15 cellular contexts compared by ENCODE assay signal in the genomic region with DNA sequence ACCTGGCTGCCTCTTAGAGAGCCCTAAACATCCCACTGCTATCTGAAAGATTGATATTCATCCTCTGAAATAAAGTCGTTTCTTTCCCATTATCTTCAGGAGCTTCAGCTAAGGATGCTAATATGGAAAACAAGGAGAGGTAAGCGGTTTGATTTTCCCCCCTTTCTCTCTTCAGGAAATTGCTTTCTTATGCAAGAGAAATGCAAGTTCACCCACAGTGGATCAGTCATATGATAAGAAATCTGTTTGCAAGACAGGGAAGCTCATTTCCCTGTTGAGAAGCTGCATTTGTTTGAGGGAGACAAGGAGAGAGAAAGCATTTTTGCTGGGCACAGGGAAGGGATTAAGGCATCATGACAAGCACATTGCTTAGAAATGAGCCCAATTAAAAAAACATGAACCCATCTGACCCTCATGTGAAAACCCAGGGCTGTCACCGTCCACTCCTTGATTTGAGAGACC. TPM values are rescaled to one million over a fixed set of nuclear protein-coding genes. Genes with fewer than 3 reads are reported as not detected.
DNase-seq lines count a peak whose midpoint lies in the region; ATAC-seq, FAIRE-seq and TF ChIP-seq lines count a peak whose summit lies in the region.
"Had no signal": no experiment of that assay in that cellular context is flagged by ENCODE, and none has a peak within 500 bp of the region (broad histone marks: within the 10 kb centered on the region; RNA-seq: fewer than 3 reads in every experiment).

No MANE protein-coding gene starts in this region.

- peaks cover 7% of the 10 kb centered on the region; the same call in 1 of the 2 replicates for H3K36me3 ChIP-seq in OCI-LY7 (ENCODE audit: insufficient read depth, low read length)
- no peaks in the 10 kb centered on the region for H3K36me3 ChIP-seq in prostate gland
- H3K36me3 ChIP-seq: BE2C, brain microvascular endothelial cell had no signal

- no TSS peak for BruUV-seq in OCI-LY7 (replicated peaks; lab: Mats Ljungman, UMichigan)

- H3K4me1 ChIP-seq in OCI-LY7 (ENCODE audit: insufficient read depth, low read length, poor library complexity, severe bottlenecking) = peaks cover 31% of the 10 kb centered on the region
- H3K4me1 ChIP-seq in prostate gland (replicated peaks) = no peaks in the 10 kb centered on the region

- POLR2A ChIA-PET in OCI-LY7 (lab: Charles Lee) = interaction anchor here (0.5 to 1.0 kb wide), 6 partner anchors 15 to 85 kb away, joined by 3 to 5 read pairs (median 4); no protein-coding TSS in a partner anchor

- 32% methylated on average over 3 of the region's 3 CpGs for WGBS in prostate gland

- H4K20me1 ChIP-seq in OCI-LY7 (ENCODE audit: insufficient read depth, low read length) = no peaks in the 10 kb centered on the region

- no peak for FAIRE-seq in GM12892 (lab: Jason Lieb, UNC)

- H3K9me3 ChIP-seq in OCI-LY7 (ENCODE audit: low read length) (peaks cover 17% of the 10 kb centered on the region), prostate gland (no peaks in the 10 kb centered on the region)
- H3K9me3 ChIP-seq: BE2C had no signal

- CTCF ChIA-PET in OCI-LY7 (lab: Charles Lee; ENCODE audit: unreplicated experiment) = no interaction called here

- H3K4me3 ChIP-seq in OCI-LY7 (ENCODE audit: low read depth, low read length, poor library complexity, severe bottlenecking) (no peak overlapping the region), fibroblast of mammary gland (ENCODE audit: control insufficient read depth, low read depth, low read length) (no peak overlapping the region), prostate gland (no peak overlapping the region)

- ATAC-seq in GM19351 (IDR thresholded peaks at IDR 0.05; ENCODE audit: unreplicated experiment) = no peak
- ATAC-seq: T-helper 17 cell had no signal

- H3K79me2 ChIP-seq in OCI-LY7 (ENCODE audit: insufficient read depth, low read depth, low read length) = no peaks in the 10 kb centered on the region

- H3K9me2 ChIP-seq in OCI-LY7 (ENCODE audit: insufficient read depth, low read length) = no peaks in the 10 kb centered on the region

- no peak overlapping the region for H3K4me2 ChIP-seq in OCI-LY7 (ENCODE audit: low read length)

- no peak for TF ChIP-seq POLR2A in prostate gland (IDR thresholded peaks at IDR 0.05)
- TF ChIP-seq POLR2A in GM12892 (IDR thresholded peaks at IDR 0.05; ENCODE audit: low read depth, low read length) = no peak

- no peak for TF ChIP-seq CTCF in OCI-LY7 (conservative IDR thresholded peaks at IDR 0.05; ENCODE audit: low read length)
- no peak for TF ChIP-seq CTCF in fibroblast of mammary gland (conservative IDR thresholded peaks at IDR 0.05; ENCODE audit: control insufficient read depth, insufficient read depth, low read depth, low read length)
- TF ChIP-seq CTCF in prostate gland (IDR thresholded peaks at IDR 0.05) = no peak

- H3K27ac ChIP-seq in OCI-LY7 (ENCODE audit: low read depth, low read length, poor library complexity, severe bottlenecking) = no peak overlapping the region
- H3K27ac ChIP-seq in prostate gland = peak overlapping the region; percentile 41 to 52
- H3K27ac ChIP-seq: brain microvascular endothelial cell had no signal

- intact Hi-C loops in OCI-LY7 (cut with micrococcal nuclease; ENCODE audit: unreplicated experiment) (no loop called here), prostate gland (cut with DNase I) (loop anchor here (5.0 kb wide), 1 partner anchor 217 kb away; the partner anchor contains the start of gene CPEB4)

- H3K27me3 ChIP-seq in prostate gland (replicated peaks; ENCODE audit: insufficient read depth) = no peaks in the 10 kb centered on the region
- H3K27me3 ChIP-seq: BE2C, brain microvascular endothelial cell had no signal

- DNase-seq in AG08395 (ENCODE audit: low spot score) (peak; percentile 37), OCI-LY7 (ENCODE audit: low spot score) (no peak), fibroblast of mammary gland (ENCODE audit: low read depth) (peak; percentile 30), prostate gland (ENCODE audit: low spot score) (no peak), NCI-H1105 treated with DMSO at 0.1 percent for 48 hours (lab: John Stamatoyannopoulos, UW) (no peak), GM12892 (ENCODE audit: insufficient read length) (no peak), OCI-M2 (lab: John Stamatoyannopoulos, UW; ENCODE audit: unreplicated experiment) (no peak)
- DNase-seq: activated T-cell treated with anti-CD3 and anti-CD28 coated beads for 4 hours; brain microvascular endothelial cell; NCI-H1048; NCI-H82; stimulated activated CD4-positive, alpha-beta T cell treated with anti-CD3 and anti-CD28 coated beads, Interleukin-2, amount 100 ng/mL, for 24 hours; T-helper 17 cell had no signal

- peak overlapping the region; percentile 16; the same call in 1 of the 2 replicates for H2AFZ ChIP-seq in OCI-LY7 (ENCODE audit: low read length)

RNA-seq across cellular contexts. Expression of gene BOD1, which starts 53.7 kb away (rescaled TPM):
- total RNA-seq in OCI-LY7 (2014; rRNA removed; shearing (Covaris generic)) = 53.1 and 54.3 TPM in 2 replicates
- 38.8 and 44.9 TPM in 2 replicates for total RNA-seq in OCI-LY7 (2022)
- 10 to 100 TPM; 51.1 to 52.8 TPM for total RNA-seq in prostate gland
- polyA plus RNA-seq in GM12892 (2012; ENCODE audit: missing spikeins) = 29.5 TPM

Comparison
In these comparisons a context has a peak if more than half of its experiments do, and no peak if none do; other contexts are left out.
1. DNase-seq: peak in AG08395 (single experiment) and fibroblast of mammary gland (single experiment); none in OCI-LY7 (single experiment), prostate gland (single experiment), NCI-H1105 treated with DMSO at 0.1 percent for 48 hours (single experiment), GM12892 (single experiment) and OCI-M2 (single experiment).